8 cellular contexts compared by ENCODE assay signal in genomic region chr1:70355111-70355407, GRCh38. TPM values are rescaled to one million over a fixed set of nuclear protein-coding genes. Genes with fewer than 3 reads are reported as not detected.
A peak's percentile ranks its signal among the peaks of the same experiment; 100 is the strongest.
DNase-seq lines count a peak whose midpoint lies in the region; ATAC-seq and TF ChIP-seq lines count a peak whose summit lies in the region.

No MANE protein-coding gene starts in this region.

- 61% methylated on average over 6 of the region's 6 CpGs for WGBS in esophagus muscularis mucosa

- H3K4me2 ChIP-seq in DND-41 (ENCODE audit: insufficient read depth, low read length): peak overlapping the region; percentile 87
- peak overlapping the region; percentile 79 for H3K4me2 ChIP-seq in parathyroid adenoma (ENCODE audit: low read length)

- peaks cover 13% of the 10 kb centered on the region; the same call in 1 of the 2 replicates for H4K20me1 ChIP-seq in DND-41 (ENCODE audit: insufficient read depth, low read length)

- intact Hi-C loops in esophagus muscularis mucosa (cut with DNase I): loop anchor here (2.0 kb wide), 1 partner anchor 56 kb away; the partner anchor contains the start of gene CTH

- H3K4me3 ChIP-seq in DND-41 (ENCODE audit: low read depth in 1 of 2, low read length in 2 of 2) (peak overlapping the region; percentile 56 to 86), SJSA1 (peak overlapping the region; percentile 90), esophagus muscularis mucosa (peak overlapping the region; percentile 82 to 88 (median 88)), parathyroid adenoma (ENCODE audit: low read depth, low read length) (peak overlapping the region; percentile 96)

- H3K9me3 ChIP-seq in DND-41 (ENCODE audit: insufficient read depth, low read length, severe bottlenecking): no peaks in the 10 kb centered on the region
- no peaks in the 10 kb centered on the region for H3K9me3 ChIP-seq in SJSA1 (replicated peaks)
- no peaks in the 10 kb centered on the region for H3K9me3 ChIP-seq in esophagus muscularis mucosa
- no peaks in the 10 kb centered on the region for H3K9me3 ChIP-seq in parathyroid adenoma (ENCODE audit: control insufficient read depth, low read length)

- H3K36me3 ChIP-seq in DND-41 (ENCODE audit: insufficient read depth, low read length) (peaks cover 7% of the 10 kb centered on the region), SJSA1 (peaks cover 39% of the 10 kb centered on the region), esophagus muscularis mucosa (peaks cover 0 to 4% (median 0%) of the 10 kb centered on the region in 4 donors), parathyroid adenoma (ENCODE audit: control insufficient read depth, insufficient read depth, low read length) (no peaks in the 10 kb centered on the region)

- H3K9ac ChIP-seq in DND-41 (ENCODE audit: low read depth, low read length) (peak overlapping the region; percentile 82), parathyroid adenoma (no peak overlapping the region)

- no peak for TF ChIP-seq CTCF in DND-41 (IDR thresholded peaks at IDR 0.05; ENCODE audit: borderline replicate concordance, extremely low read depth, low read length, poor library complexity, severe bottlenecking)
- TF ChIP-seq CTCF in esophagus muscularis mucosa (IDR thresholded peaks at IDR 0.05): no peak
- no peak for TF ChIP-seq CTCF in parathyroid adenoma (IDR thresholded peaks at IDR 0.05)

- ATAC-seq in DND-41 (ENCODE audit: insufficient read depth, low read depth): no peak
- ATAC-seq in HG03520 (IDR thresholded peaks at IDR 0.05; ENCODE audit: unreplicated experiment): no peak

- H3K79me2 ChIP-seq in DND-41 (ENCODE audit: insufficient read depth, low read length) (peaks cover 47% of the 10 kb centered on the region), parathyroid adenoma (peaks cover 9% of the 10 kb centered on the region)

- DNase-seq in DND-41 (no peak), SJSA1 (ENCODE audit: low read depth in 1 of 2, low spot score in 2 of 2) (no peak), esophagus muscularis mucosa (ENCODE audit: extremely low spot score) (no peak), cerebellar nuclear complex (lab: John Stamatoyannopoulos, UW) (no peak), NCI-H2227 treated with DMSO at 0.1 percent for 48 hours (lab: John Stamatoyannopoulos, UW) (no peak), Kasumi-1 (lab: John Stamatoyannopoulos, UW) (no peak)

- H3K27me3 ChIP-seq in DND-41 (ENCODE audit: insufficient read depth, low read length, poor library complexity) (no peaks in the 10 kb centered on the region), SJSA1 (replicated peaks) (no peaks in the 10 kb centered on the region), esophagus muscularis mucosa (no peaks in the 10 kb centered on the region), parathyroid adenoma (ENCODE audit: control insufficient read depth, insufficient read depth, low read length) (no peaks in the 10 kb centered on the region)

- no peak for TF ChIP-seq POLR2A in esophagus muscularis mucosa (IDR thresholded peaks at IDR 0.05; ENCODE audit: low read depth)

- H2AFZ ChIP-seq in DND-41 (ENCODE audit: low read depth, low read length) (peak overlapping the region; percentile 95), parathyroid adenoma (peak overlapping the region; percentile 87)

- H3K27ac ChIP-seq in DND-41 (ENCODE audit: low read length): peak overlapping the region; percentile 85
- H3K27ac ChIP-seq in SJSA1: peak overlapping the region; percentile 97
- peak overlapping the region; percentile 90 to 98 (median 94) for H3K27ac ChIP-seq in esophagus muscularis mucosa (replicated peaks in 1 of 4)
- peak overlapping the region; percentile 91 for H3K27ac ChIP-seq in parathyroid adenoma

- TF ChIP-seq EP300 in esophagus muscularis mucosa (IDR thresholded peaks at IDR 0.05): no peak

- H3K4me1 ChIP-seq in DND-41 (ENCODE audit: insufficient read depth, low read length) (peaks cover 44% of the 10 kb centered on the region), SJSA1 (replicated peaks) (peaks cover 17% of the 10 kb centered on the region), esophagus muscularis mucosa (peaks cover 16 to 52% (median 47%) of the 10 kb centered on the region in 4 donors), parathyroid adenoma (no peaks in the 10 kb centered on the region)

RNA-seq across cellular contexts. Expression of gene ANKRD13C, which starts 0.5 kb away (rescaled TPM):
- total RNA-seq in SJSA1 (2014; rRNA removed; shearing (Covaris generic)): 44.9 and 48.8 TPM in 2 replicates
- total RNA-seq in esophagus muscularis mucosa: 10 to 100 TPM; 23.0 to 30.2 (median 26.5) TPM

RNA-seq across cellular contexts. Expression of gene CTH, which starts 56.0 kb away (rescaled TPM):
- total RNA-seq in SJSA1 (2014; rRNA removed; shearing (Covaris generic)): 2.2 and 2.8 TPM in 2 replicates
- 1 to 10 TPM; 1.1 to 5.0 (median 3.8) TPM for total RNA-seq in esophagus muscularis mucosa
